Comparison of ENCODE assay signal across 8 cellular contexts in the genomic region with DNA sequence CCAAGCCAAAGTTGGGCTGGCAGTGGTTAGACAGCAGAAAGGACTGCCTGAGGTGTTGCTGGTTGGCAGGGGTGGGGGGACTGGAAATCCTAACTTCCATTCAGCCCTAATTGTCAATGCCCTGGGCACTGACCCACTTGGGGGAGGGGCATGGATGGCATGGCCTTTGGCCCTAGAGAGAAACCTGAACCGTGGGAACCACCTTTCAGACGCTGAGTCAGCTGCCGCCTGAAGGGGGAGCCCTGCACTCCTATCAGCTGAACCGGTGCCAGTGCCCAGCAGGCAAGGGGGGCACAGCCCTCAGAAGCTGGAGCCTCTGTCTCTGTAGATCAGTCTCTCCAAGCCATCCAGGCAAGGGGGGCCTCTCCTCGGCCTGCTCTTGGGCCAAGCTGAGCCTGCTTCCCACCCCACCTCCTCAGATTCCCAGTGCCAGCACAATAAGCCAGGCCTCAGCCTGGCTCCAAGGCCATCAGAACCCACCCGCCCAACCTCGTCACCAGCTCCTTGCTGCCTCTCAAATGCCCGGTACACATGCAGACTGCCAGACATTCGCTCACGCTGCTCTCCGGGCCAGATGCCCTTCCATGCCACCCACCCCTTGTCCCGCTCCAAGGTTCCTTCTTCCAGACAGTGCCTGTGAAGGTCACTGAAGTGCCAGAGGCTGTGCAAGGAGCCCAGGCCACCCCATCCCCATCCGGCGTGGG. TPM values are rescaled to one million over a fixed set of nuclear protein-coding genes. Genes with fewer than 3 reads are reported as not detected.
DNase-seq lines count a peak whose midpoint lies in the region; ATAC-seq lines count a peak whose summit lies in the region.

No MANE protein-coding gene starts in this region.

- peak; percentile 6 to 35 (median 10) for DNase-seq in NCI-H1417 (lab: John Stamatoyannopoulos, UW)
- DNase-seq in NCI-H1417 treated with DMSO at 0.1 percent for 48 hours (lab: John Stamatoyannopoulos, UW): no peak
- peak; percentile 50 for DNase-seq in NCI-H1092 (lab: John Stamatoyannopoulos, UW)
- DNase-seq in activated CD4-positive, alpha-beta T cell treated with anti-CD3 and anti-CD28 coated beads for 36 hours: peak; percentile 79
- DNase-seq in effector memory CD8-positive, alpha-beta T cell: peak; percentile 15 to 24 (median 18)
- DNase-seq in stimulated activated naive CD8-positive, alpha-beta T cell treated with anti-CD3 and anti-CD28 coated beads, Interleukin-15, amount 100 ng/mL, for 72 hours: peak; percentile 47 to 63

- H3K9me3 Mint-ChIP-seq in activated CD4-positive, alpha-beta T cell treated with anti-CD3 and anti-CD28 coated beads for 36 hours (ENCODE audit: low read depth): no peaks in the 10 kb centered on the region
- H3K9me3 Mint-ChIP-seq in effector memory CD8-positive, alpha-beta T cell: no peaks in the 10 kb centered on the region
- H3K9me3 Mint-ChIP-seq in stimulated activated naive CD8-positive, alpha-beta T cell treated with anti-CD3 and anti-CD28 coated beads, Interleukin-15, amount 100 ng/mL, for 72 hours: no peaks in the 10 kb centered on the region

- intact Hi-C loops in activated CD4-positive, alpha-beta T cell treated with anti-CD3 and anti-CD28 coated beads for 36 hours (cut with DNase I, micrococcal nuclease): no loop called here

- H3K4me3 ChIP-seq in mucosa of stomach (ENCODE audit: low read length): no peak overlapping the region

- H3K27ac Mint-ChIP-seq in activated CD4-positive, alpha-beta T cell treated with anti-CD3 and anti-CD28 coated beads for 36 hours: no peak overlapping the region
- no peak overlapping the region for H3K27ac Mint-ChIP-seq in effector memory CD8-positive, alpha-beta T cell
- no peak overlapping the region for H3K27ac Mint-ChIP-seq in stimulated activated naive CD8-positive, alpha-beta T cell treated with anti-CD3 and anti-CD28 coated beads, Interleukin-15, amount 100 ng/mL, for 72 hours

- POLR2A ChIA-PET in activated CD4-positive, alpha-beta T cell treated with anti-CD3 and anti-CD28 coated beads for 36 hours (lab: Charles Lee): no interaction called here

- H3K9me3 ChIP-seq in mucosa of stomach (ENCODE audit: control insufficient read depth, low read length): no peaks in the 10 kb centered on the region

- peak; percentile 91 for ATAC-seq in activated CD4-positive, alpha-beta T cell treated with anti-CD3 and anti-CD28 coated beads for 36 hours
- ATAC-seq in effector memory CD8-positive, alpha-beta T cell (replicated peaks): peak; percentile 44
- peak; percentile 76 for ATAC-seq in stimulated activated naive CD8-positive, alpha-beta T cell treated with anti-CD3 and anti-CD28 coated beads, Interleukin-15, amount 100 ng/mL, for 72 hours
- ATAC-seq in HG03571 (IDR thresholded peaks at IDR 0.05; ENCODE audit: unreplicated experiment): no peak

- peaks cover 40% of the 10 kb centered on the region for H3K4me1 ChIP-seq in mucosa of stomach (ENCODE audit: control insufficient read depth, insufficient read depth, low read length)

- CTCF ChIA-PET in activated CD4-positive, alpha-beta T cell treated with anti-CD3 and anti-CD28 coated beads for 36 hours (lab: Charles Lee): interaction anchor here (0.6 kb wide), 3 partner anchors 20 to 222 kb away, joined by 3 read pairs; no protein-coding TSS in a partner anchor

- H3K27me3 ChIP-seq in mucosa of stomach (ENCODE audit: control insufficient read depth, insufficient read depth, low read length): no peaks in the 10 kb centered on the region

- peak overlapping the region; percentile 74 for H3K9ac ChIP-seq in mucosa of stomach (ENCODE audit: low read length)

- H3K4me3 Mint-ChIP-seq in activated CD4-positive, alpha-beta T cell treated with anti-CD3 and anti-CD28 coated beads for 36 hours: no peak overlapping the region
- no peak overlapping the region for H3K4me3 Mint-ChIP-seq in effector memory CD8-positive, alpha-beta T cell
- no peak overlapping the region for H3K4me3 Mint-ChIP-seq in stimulated activated naive CD8-positive, alpha-beta T cell treated with anti-CD3 and anti-CD28 coated beads, Interleukin-15, amount 100 ng/mL, for 72 hours

- peaks cover 18% of the 10 kb centered on the region for H3K27me3 Mint-ChIP-seq in activated CD4-positive, alpha-beta T cell treated with anti-CD3 and anti-CD28 coated beads for 36 hours
- H3K27me3 Mint-ChIP-seq in effector memory CD8-positive, alpha-beta T cell: peaks cover 28 to 56% of the 10 kb centered on the region in 2 donors
- peaks cover 54% of the 10 kb centered on the region for H3K27me3 Mint-ChIP-seq in stimulated activated naive CD8-positive, alpha-beta T cell treated with anti-CD3 and anti-CD28 coated beads, Interleukin-15, amount 100 ng/mL, for 72 hours

- no peaks in the 10 kb centered on the region for H3K36me3 Mint-ChIP-seq in activated CD4-positive, alpha-beta T cell treated with anti-CD3 and anti-CD28 coated beads for 36 hours (ENCODE audit: low read depth)
- no peaks in the 10 kb centered on the region for H3K36me3 Mint-ChIP-seq in effector memory CD8-positive, alpha-beta T cell (ENCODE audit: insufficient read depth)

- H3K4me1 Mint-ChIP-seq in activated CD4-positive, alpha-beta T cell treated with anti-CD3 and anti-CD28 coated beads for 36 hours: peaks cover 2% of the 10 kb centered on the region
- H3K4me1 Mint-ChIP-seq in effector memory CD8-positive, alpha-beta T cell (ENCODE audit: low read depth in 2 of 2): peaks cover 3 to 5% of the 10 kb centered on the region in 2 donors
- H3K4me1 Mint-ChIP-seq in stimulated activated naive CD8-positive, alpha-beta T cell treated with anti-CD3 and anti-CD28 coated beads, Interleukin-15, amount 100 ng/mL, for 72 hours: no peaks in the 10 kb centered on the region

- H3K36me3 ChIP-seq in mucosa of stomach (ENCODE audit: control insufficient read depth, insufficient read depth, low read length): peaks cover 6% of the 10 kb centered on the region

RNA-seq across cellular contexts. Expression of a gene that starts 11.6 kb away (rescaled TPM):
- not detected for total RNA-seq in activated CD4-positive, alpha-beta T cell treated with anti-CD3 and anti-CD28 coated beads for 36 hours

RNA-seq across cellular contexts. Expression of a gene that starts 29.6 kb away (rescaled TPM):
- total RNA-seq in activated CD4-positive, alpha-beta T cell treated with anti-CD3 and anti-CD28 coated beads for 36 hours: not detected

RNA-seq across cellular contexts. Expression of a gene that starts 56.8 kb away (rescaled TPM):
- total RNA-seq in activated CD4-positive, alpha-beta T cell treated with anti-CD3 and anti-CD28 coated beads for 36 hours: 10 to 100 TPM; 48.8 to 59.3 TPM
